8 cellular contexts compared by ENCODE assay signal in the genomic region with DNA sequence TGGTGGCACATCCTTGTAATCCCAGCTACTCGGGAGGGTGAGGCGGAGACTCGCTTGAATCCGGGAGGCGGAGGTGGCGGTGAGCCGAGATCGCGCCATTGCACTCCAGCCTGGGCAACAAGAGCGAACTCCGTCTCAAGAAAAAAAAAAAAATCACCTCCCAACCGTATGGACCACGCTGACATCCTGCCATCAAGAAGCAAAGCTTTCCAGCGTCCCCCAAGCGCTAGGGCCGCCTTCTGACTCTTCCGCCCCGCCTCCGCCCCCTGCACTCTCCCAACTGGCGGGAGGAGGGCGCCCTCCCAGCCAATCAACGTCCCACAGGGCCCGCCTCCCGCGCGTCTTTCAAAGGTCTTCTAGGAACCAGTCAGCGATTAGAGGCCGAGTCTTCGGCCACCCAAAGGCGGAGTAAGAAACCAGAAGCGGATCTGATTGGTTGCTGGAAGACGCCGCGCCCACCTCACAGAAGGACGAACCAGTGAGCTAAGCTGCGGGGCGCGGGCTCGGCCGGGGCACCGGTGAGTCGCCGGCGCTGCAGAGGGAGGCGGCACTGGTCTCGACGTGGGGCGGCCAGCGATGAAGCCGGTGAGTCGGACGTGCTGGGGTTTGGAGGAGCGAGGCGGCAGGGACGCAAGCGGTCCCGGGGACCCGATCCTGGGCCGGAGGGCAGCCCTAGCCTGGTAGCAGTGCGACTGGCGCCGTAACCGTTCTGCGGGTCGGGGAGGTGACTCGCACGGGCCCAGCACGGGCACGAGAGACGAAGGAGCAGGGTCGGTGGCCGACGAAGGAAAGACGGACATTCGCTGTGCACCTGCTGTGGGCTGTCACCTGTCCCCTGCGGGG. TPM values are rescaled to one million over a fixed set of nuclear protein-coding genes. Genes with fewer than 3 reads are reported as not detected.
DNase-seq lines count a peak whose midpoint lies in the region; ATAC-seq and TF ChIP-seq lines count a peak whose summit lies in the region.

A gene with protein sequence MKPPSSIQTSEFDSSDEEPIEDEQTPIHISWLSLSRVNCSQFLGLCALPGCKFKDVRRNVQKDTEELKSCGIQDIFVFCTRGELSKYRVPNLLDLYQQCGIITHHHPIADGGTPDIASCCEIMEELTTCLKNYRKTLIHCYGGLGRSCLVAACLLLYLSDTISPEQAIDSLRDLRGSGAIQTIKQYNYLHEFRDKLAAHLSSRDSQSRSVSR (plus strand): TSS at position 515 of the 843 bp plus-strand sequence. CDS start 62 bp downstream, at position 577.

- peak within 1 kb of the TSS; percentile 20; the same call in 1 of the 2 replicates for H3K27ac ChIP-seq in OCI-LY3 (ENCODE audit: low read length)

- H3K9ac ChIP-seq in OCI-LY3 (ENCODE audit: low read length), result peak within 1 kb of the TSS; percentile 82

- peak within 1 kb of the TSS; percentile 92 for H3K4me3 ChIP-seq in OCI-LY3 (ENCODE audit: low read length)
- H3K4me3 ChIP-seq in mononuclear cell (ENCODE audit: low read length), result peak within 1 kb of the TSS; percentile 69

- no peaks in the 10 kb centered on the region for H4K20me1 ChIP-seq in OCI-LY3 (ENCODE audit: insufficient read depth, low read length)

- peak; percentile 25 for TF ChIP-seq CTCF in OCI-LY3 (IDR thresholded peaks at IDR 0.05; ENCODE audit: low read depth, low read length)

- peak within 1 kb of the TSS; percentile 72 for H3K4me2 ChIP-seq in OCI-LY3 (ENCODE audit: low read length)

- no peaks in the 10 kb centered on the region for H3K9me3 ChIP-seq in OCI-LY3 (ENCODE audit: insufficient read depth, low read length)
- H3K9me3 ChIP-seq in mononuclear cell (ENCODE audit: low read depth, low read length), result no peaks in the 10 kb centered on the region

- peaks cover 11% of the 10 kb centered on the region for H3K4me1 ChIP-seq in OCI-LY3 (ENCODE audit: low read length)
- H3K4me1 ChIP-seq in mononuclear cell (ENCODE audit: insufficient read depth, low read length), result peaks cover 27% of the 10 kb centered on the region

- peak; percentile 97 for ATAC-seq in GM21526 (IDR thresholded peaks at IDR 0.05; ENCODE audit: low FRiP score, unreplicated experiment)

- H2AFZ ChIP-seq in OCI-LY3 (ENCODE audit: low read depth, low read length), result peak within 1 kb of the TSS; percentile 78

- peaks cover 2% of the 10 kb centered on the region for H3K36me3 ChIP-seq in OCI-LY3 (replicated peaks; ENCODE audit: low read depth, low read length)

- H3K79me2 ChIP-seq in OCI-LY3 (ENCODE audit: low read length), result peaks cover 22% of the 10 kb centered on the region

- DNase-seq in DMS114 treated with DMSO at 0.1 percent for 48 hours (lab: John Stamatoyannopoulos, UW; ENCODE audit: unreplicated experiment) (peak; percentile 96), HuH-7.5 (ENCODE audit: low spot score) (peak; percentile 95), epidermal melanocyte (ENCODE audit: insufficient read length, low spot score) (peak; percentile 98)
- DNase-seq in activated CD8-positive, alpha-beta memory T cell treated with anti-CD3 and anti-CD28 coated beads, Interleukin-2, amount 50 U/mL, for 48 hours, result peak; percentile 95
- peak; percentile 90 to 93 for DNase-seq in stimulated activated CD8-positive, alpha-beta memory T cell treated with anti-CD3 and anti-CD28 coated beads, Interleukin-4, amount 100 ng/mL, for 1 hour (ENCODE audit: low read depth in 2 of 2, low spot score in 1 of 2)

- no peaks in the 10 kb centered on the region for H3K27me3 ChIP-seq in OCI-LY3 (ENCODE audit: low read depth, low read length)
- H3K27me3 ChIP-seq in mononuclear cell (ENCODE audit: insufficient read depth, low read length), result no peaks in the 10 kb centered on the region

RNA-seq across cellular contexts. Expression of the gene that starts here (rescaled TPM):
- total RNA-seq in mononuclear cell, result 0.52 TPM

Comparison
In these comparisons a context has a peak if more than half of its experiments do, and no peak if none do; other contexts are left out.
1. Peak in every context shown above with its lines: DNase-seq, ATAC-seq, H3K4me3 ChIP-seq and H3K27ac ChIP-seq.